20 cellular contexts compared by ENCODE assay signal in genomic region chr11:86035164-86035563, GRCh38. TPM values are rescaled to one million over a fixed set of nuclear protein-coding genes. Genes with fewer than 3 reads are reported as not detected.
A peak's percentile ranks its signal among the peaks of the same experiment; 100 is the strongest.
DNase-seq lines count a peak whose midpoint lies in the region; ATAC-seq lines count a peak whose summit lies in the region.
"Had no signal": no experiment of that assay in that cellular context is flagged by ENCODE, and none has a peak within 500 bp of the region (broad histone marks: within the 10 kb centered on the region; RNA-seq: fewer than 3 reads in every experiment).

No MANE protein-coding gene starts in this region.

- no peak overlapping the region for H3K4me3 Mint-ChIP-seq in activated T-cell treated with anti-CD3 and anti-CD28 coated beads, Interleukin-2, amount 50 U/mL, for 24 hours
- no peak overlapping the region for H3K4me3 Mint-ChIP-seq in activated T-cell treated with anti-CD3 and anti-CD28 coated beads, Interleukin-2, amount 50 U/mL, for 72 hours
- H3K4me3 Mint-ChIP-seq in stimulated activated effector memory CD8-positive, alpha-beta T cell treated with anti-CD3 and anti-CD28 coated beads, Interleukin-12 subunit alpha, Interleukin-12 subunit beta, amount 100 ng/mL, for 72 hours = peak overlapping the region; percentile 19

- peaks cover 64% of the 10 kb centered on the region for H3K4me1 Mint-ChIP-seq in activated T-cell treated with anti-CD3 and anti-CD28 coated beads, Interleukin-2, amount 50 U/mL, for 24 hours (ENCODE audit: low read depth)
- peaks cover 52% of the 10 kb centered on the region for H3K4me1 Mint-ChIP-seq in activated T-cell treated with anti-CD3 and anti-CD28 coated beads, Interleukin-2, amount 50 U/mL, for 72 hours (ENCODE audit: low read depth)
- peaks cover 40% of the 10 kb centered on the region for H3K4me1 Mint-ChIP-seq in stimulated activated effector memory CD8-positive, alpha-beta T cell treated with anti-CD3 and anti-CD28 coated beads, Interleukin-12 subunit alpha, Interleukin-12 subunit beta, amount 100 ng/mL, for 72 hours

- no peaks in the 10 kb centered on the region for H3K9me3 ChIP-seq in adipocyte (ENCODE audit: control insufficient read depth, low read length)
- H3K9me3 ChIP-seq: prostate gland, upper lobe of right lung had no signal

- in situ Hi-C loops in ACHN (cut with HindIII; ENCODE audit: low pct_ligation_motif_present, low pct_unique_long_range_greater_than_20kb, low sequenced_read_pairs) = no loop called here

- H3K27me3 Mint-ChIP-seq in activated T-cell treated with anti-CD3 and anti-CD28 coated beads, Interleukin-2, amount 50 U/mL, for 24 hours = no peaks in the 10 kb centered on the region
- no peaks in the 10 kb centered on the region for H3K27me3 Mint-ChIP-seq in activated T-cell treated with anti-CD3 and anti-CD28 coated beads, Interleukin-2, amount 50 U/mL, for 72 hours (ENCODE audit: low read depth)

- H3K4me3 ChIP-seq in adipocyte (ENCODE audit: low read length) = no peak overlapping the region
- H3K4me3 ChIP-seq: lung, prostate gland, upper lobe of right lung had no signal

- H3K36me3 Mint-ChIP-seq in activated T-cell treated with anti-CD3 and anti-CD28 coated beads, Interleukin-2, amount 50 U/mL, for 24 hours (ENCODE audit: low read depth) = peaks cover 70% of the 10 kb centered on the region
- peaks cover 2 to 22% of the 10 kb centered on the region in 2 donors for H3K36me3 Mint-ChIP-seq in activated T-cell treated with anti-CD3 and anti-CD28 coated beads, Interleukin-2, amount 50 U/mL, for 72 hours (ENCODE audit: insufficient read depth in 2 of 2)
- H3K36me3 Mint-ChIP-seq in stimulated activated effector memory CD8-positive, alpha-beta T cell treated with anti-CD3 and anti-CD28 coated beads, Interleukin-12 subunit alpha, Interleukin-12 subunit beta, amount 100 ng/mL, for 72 hours = peaks cover 98% of the 10 kb centered on the region

- H3K36me3 ChIP-seq in adipocyte (ENCODE audit: control insufficient read depth, insufficient read depth, low read length, severe bottlenecking) = peaks cover 17% of the 10 kb centered on the region
- H3K36me3 ChIP-seq: prostate gland had no signal

- no peaks in the 10 kb centered on the region for H3K9me3 Mint-ChIP-seq in activated T-cell treated with anti-CD3 and anti-CD28 coated beads, Interleukin-2, amount 50 U/mL, for 24 hours
- H3K9me3 Mint-ChIP-seq in activated T-cell treated with anti-CD3 and anti-CD28 coated beads, Interleukin-2, amount 50 U/mL, for 72 hours = no peaks in the 10 kb centered on the region
- H3K9me3 Mint-ChIP-seq in stimulated activated effector memory CD8-positive, alpha-beta T cell treated with anti-CD3 and anti-CD28 coated beads, Interleukin-12 subunit alpha, Interleukin-12 subunit beta, amount 100 ng/mL, for 72 hours = no peaks in the 10 kb centered on the region

- H3K27me3 ChIP-seq in adipocyte (replicated peaks; ENCODE audit: control insufficient read depth, insufficient read depth, low read length) = no peaks in the 10 kb centered on the region
- H3K27me3 ChIP-seq: upper lobe of right lung had no signal

- ATAC-seq in activated T-cell treated with anti-CD3 and anti-CD28 coated beads, Interleukin-2, amount 50 U/mL, for 72 hours (replicated peaks in 1 of 2) = no peak
- ATAC-seq in left lobe of liver = peak; percentile 70
- ATAC-seq in stimulated activated effector memory CD8-positive, alpha-beta T cell treated with anti-CD3 and anti-CD28 coated beads, Interleukin-12 subunit alpha, Interleukin-12 subunit beta, amount 100 ng/mL, for 72 hours = no peak
- ATAC-seq: HCT116, upper lobe of right lung had no signal

- no peak overlapping the region for H3K9ac ChIP-seq in adipocyte (ENCODE audit: low read length)

- H3K27ac Mint-ChIP-seq in activated T-cell treated with anti-CD3 and anti-CD28 coated beads, Interleukin-2, amount 50 U/mL, for 24 hours = peak overlapping the region; percentile 53
- H3K27ac Mint-ChIP-seq in activated T-cell treated with anti-CD3 and anti-CD28 coated beads, Interleukin-2, amount 50 U/mL, for 72 hours = no peak overlapping the region
- peak overlapping the region; percentile 23 for H3K27ac Mint-ChIP-seq in stimulated activated effector memory CD8-positive, alpha-beta T cell treated with anti-CD3 and anti-CD28 coated beads, Interleukin-12 subunit alpha, Interleukin-12 subunit beta, amount 100 ng/mL, for 72 hours

- no peak for DNase-seq in activated T-cell treated with anti-CD3 and anti-CD28 coated beads, Interleukin-2, amount 50 U/mL, for 24 hours
- no peak for DNase-seq in activated T-cell treated with anti-CD3 and anti-CD28 coated beads, Interleukin-2, amount 50 U/mL, for 72 hours
- DNase-seq in adipocyte (ENCODE audit: low read depth) (peak; percentile 21), left lobe of liver (ENCODE audit: low spot score) (no peak), KG1 (lab: John Stamatoyannopoulos, UW) (no peak), ACHN (no peak), GF-D8 (lab: John Stamatoyannopoulos, UW) (no peak)
- no peak for DNase-seq in stimulated activated effector memory CD8-positive, alpha-beta T cell treated with anti-CD3 and anti-CD28 coated beads, Interleukin-12 subunit alpha, Interleukin-12 subunit beta, amount 100 ng/mL, for 72 hours (ENCODE audit: low spot score in 2 of 2)
- DNase-seq: activated CD4-positive, alpha-beta T cell treated with anti-CD3 and anti-CD28 coated beads for 1 hour; activated CD8-positive, alpha-beta memory T cell treated with anti-CD3 and anti-CD28 coated beads, Interleukin-2, amount 50 U/mL, for 4 hours; activated gamma-delta T cell treated with Interleukin-2 at 50 U/mL for 16 hours; DMS79 treated with DMSO at 0.1 percent for 48 hours; NCI-H1694 treated with DMSO at 0.1 percent for 48 hours; NCI-H510A treated with DMSO at 0.1 percent for 48 hours; SHP77; stimulated activated naive CD4-positive, alpha-beta T cell; upper lobe of right lung had no signal

- H3K4me1 ChIP-seq in adipocyte (ENCODE audit: control insufficient read depth, insufficient read depth, low read length) = peaks cover 36% of the 10 kb centered on the region

RNA-seq across cellular contexts. Expression of gene PICALM, which starts 33.7 kb away (rescaled TPM):
- total RNA-seq in activated T-cell treated with anti-CD3 and anti-CD28 coated beads, Interleukin-2, amount 50 U/mL, for 72 hours = 100 to 1,000 TPM in 1 of 2 donors, 10 to 100 TPM in 1; 70.3 to 103 TPM
- 70.9 TPM for total RNA-seq in left lobe of liver
